Comparison of ENCODE assay signal across 1 cellular context in the genomic region with DNA sequence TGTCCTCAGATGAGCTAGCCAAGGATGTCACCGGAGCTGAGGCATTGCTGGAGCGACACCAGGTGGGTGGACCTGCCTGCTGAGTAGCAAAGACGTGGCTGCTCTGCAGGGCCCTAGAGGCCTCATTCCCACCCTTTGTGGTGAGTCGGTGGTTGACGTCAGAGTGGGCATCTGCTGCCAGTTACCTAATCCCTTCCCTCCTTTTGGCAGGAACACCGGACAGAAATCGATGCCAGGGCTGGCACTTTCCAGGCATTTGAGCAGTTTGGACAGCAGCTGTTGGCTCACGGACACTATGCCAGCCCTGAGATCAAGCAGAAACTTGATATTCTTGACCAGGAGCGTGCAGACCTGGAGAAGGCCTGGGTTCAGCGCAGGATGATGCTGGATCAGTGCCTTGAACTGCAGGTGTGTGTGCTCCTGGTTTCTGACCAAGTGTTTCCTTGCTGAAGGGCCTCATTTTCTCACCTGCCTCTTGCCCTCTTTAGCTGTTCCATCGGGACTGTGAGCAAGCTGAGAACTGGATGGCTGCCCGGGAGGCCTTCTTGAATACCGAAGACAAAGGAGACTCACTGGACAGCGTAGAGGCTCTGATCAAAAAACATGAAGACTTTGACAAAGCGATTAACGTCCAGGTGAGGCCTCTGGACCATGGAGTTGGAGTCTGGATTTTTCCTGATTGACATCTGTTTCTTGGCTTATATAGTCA.
TF ChIP-seq lines count a peak whose summit lies in the region.

No MANE protein-coding gene starts in this region.

TF ChIP-seq in K562, 482 proteins besides CTCF, POLR2A, EP300 and RAD21 (continued from another document):
- TF ChIP-seq CUX1 (CRISPR knock-in tag; IDR thresholded peaks at IDR 0.05): no peak
- no peak for TF ChIP-seq ZNF445 (CRISPR knock-in tag; IDR thresholded peaks at IDR 0.05; ENCODE audit: low read depth)
- TF ChIP-seq RB1 (IDR thresholded peaks at IDR 0.05; ENCODE audit: low read depth): no peak
- no peak for TF ChIP-seq MIER1 (IDR thresholded peaks at IDR 0.05; ENCODE audit: low read depth)
- TF ChIP-seq HMBOX1 (IDR thresholded peaks at IDR 0.05): no peak
- no peak for TF ChIP-seq TCF7 (IDR thresholded peaks at IDR 0.05; ENCODE audit: borderline replicate concordance)
- TF ChIP-seq YBX1 (IDR thresholded peaks at IDR 0.05): no peak
- no peak for TF ChIP-seq ZNF384 (IDR thresholded peaks at IDR 0.05; ENCODE audit: low read depth, low read length)
- no peak for TF ChIP-seq NCOA1 (IDR thresholded peaks at IDR 0.05; ENCODE audit: low read depth)
- TF ChIP-seq MAZ (CRISPR knock-in tag; conservative IDR thresholded peaks at IDR 0.05 in 1 of 2, IDR thresholded peaks at IDR 0.05 in 1 of 2): no peak
- TF ChIP-seq ZNF561 (CRISPR knock-in tag; conservative IDR thresholded peaks at IDR 0.05): no peak
- TF ChIP-seq BCOR (IDR thresholded peaks at IDR 0.05): no peak
- TF ChIP-seq GTF2E2 (tag; IDR thresholded peaks at IDR 0.05): no peak
- TF ChIP-seq SMAD3 (CRISPR knock-in tag; conservative IDR thresholded peaks at IDR 0.05): no peak
- no peak for TF ChIP-seq CBFA2T2 (conservative IDR thresholded peaks at IDR 0.05)
- TF ChIP-seq HEY1 (CRISPR knock-in tag; IDR thresholded peaks at IDR 0.05; ENCODE audit: borderline replicate concordance): no peak
- TF ChIP-seq POU5F1 (IDR thresholded peaks at IDR 0.05; ENCODE audit: borderline replicate concordance, low read depth, low read length, partially characterized antibody): no peak
